In genomic region chr17:12961655-12962054, GRCh38 we compare ENCODE assay signal across 29 cellular contexts.
"Had no signal": no experiment of that assay in that cellular context is flagged by ENCODE, and none has a peak within 500 bp of the region (broad histone marks: within the 10 kb centered on the region; RNA-seq: fewer than 3 reads in every experiment).

No MANE protein-coding gene starts in this region.

- FAIRE-seq: pancreas had no signal

- H3K4me1 Mint-ChIP-seq: naive B cell; naive thymus-derived CD8-positive, alpha-beta T cell; nephron progenitor cell; neural crest cell; stimulated activated effector memory CD8-positive, alpha-beta T cell treated with anti-CD3 and anti-CD28 coated beads, Interleukin-12 subunit alpha, Interleukin-12 subunit beta, amount 100 ng/mL, for 72 hours; stimulated activated naive CD8-positive, alpha-beta T cell treated with anti-CD3 and anti-CD28 coated beads, Interleukin-15, amount 100 ng/mL, for 72 hours had no signal

- H3K4me3 ChIP-seq: pancreas, psoas muscle, right lobe of liver, skin epidermis, smooth muscle cell, spleen, suprapubic skin, testis, tibial artery, transverse colon, upper lobe of right lung, uterus had no signal

- DNase-seq: naive B cell; naive thymus-derived CD8-positive, alpha-beta T cell; nephron progenitor cell; nucleus accumbens; pancreas; psoas muscle; right cardiac atrium; right lobe of liver; spleen; stimulated activated CD4-positive, alpha-beta T cell treated with anti-CD3 and anti-CD28 coated beads, Interleukin-12 subunit alpha, Interleukin-12 subunit beta, amount 100 ng/mL, for 4 hours; stimulated activated CD4-positive, alpha-beta T cell treated with anti-CD3 and anti-CD28 coated beads, Interleukin-1b, Interleukin-23, amount 100 ng/mL, for 48 hours; stimulated activated CD4-positive, alpha-beta T cell treated with anti-CD3 and anti-CD28 coated beads, Interleukin-4, amount 100 ng/mL, for 1 hour; stimulated activated CD4-positive, alpha-beta T cell treated with anti-CD3 and anti-CD28 coated beads, Interleukin-4, amount 100 ng/mL, for 4 hours; stimulated activated naive CD8-positive, alpha-beta T cell treated with anti-CD3 and anti-CD28 coated beads, Interleukin-15, amount 100 ng/mL, for 72 hours; stimulated activated naive CD8-positive, alpha-beta T cell treated with anti-CD3 and anti-CD28 coated beads, Interleukin-15, Interleukin-2, amounts not matched to agents 100 U/mL and 50 U/mL, for 24 hours; testis; tibial artery; transverse colon; upper lobe of right lung; uterus had no signal

- H3K27me3 Mint-ChIP-seq: progenitor cell of endocrine pancreas; stimulated activated naive CD8-positive, alpha-beta T cell treated with anti-CD3 and anti-CD28 coated beads, Interleukin-15, amount 100 ng/mL, for 72 hours; type B pancreatic cell had no signal

- H3K4me3 Mint-ChIP-seq: naive B cell; naive thymus-derived CD8-positive, alpha-beta T cell; natural killer cell treated with Interleukin-12 subunit alpha and Interleukin-12 subunit beta and Interleukin-15 and Interleukin-18, amount 100 ng/mL, for 72 hours; nephron progenitor cell; neural crest cell; stimulated activated effector memory CD8-positive, alpha-beta T cell treated with anti-CD3 and anti-CD28 coated beads, Interleukin-12 subunit alpha, Interleukin-12 subunit beta, amount 100 ng/mL, for 72 hours; stimulated activated naive CD8-positive, alpha-beta T cell treated with anti-CD3 and anti-CD28 coated beads, Interleukin-15, amount 100 ng/mL, for 72 hours; type B pancreatic cell had no signal

- H3K36me3 ChIP-seq: neutrophil, pancreas, right lobe of liver, spleen, suprapubic skin, uterus had no signal

- H3K9me3 Mint-ChIP-seq: natural killer cell treated with Interleukin-12 subunit alpha and Interleukin-12 subunit beta and Interleukin-15 and Interleukin-18, amount 100 ng/mL, for 72 hours; stimulated activated effector memory CD8-positive, alpha-beta T cell treated with anti-CD3 and anti-CD28 coated beads, Interleukin-12 subunit alpha, Interleukin-12 subunit beta, amount 100 ng/mL, for 72 hours; stimulated activated naive CD8-positive, alpha-beta T cell treated with anti-CD3 and anti-CD28 coated beads, Interleukin-15, amount 100 ng/mL, for 72 hours; type B pancreatic cell had no signal

- H3K27ac Mint-ChIP-seq: naive B cell; naive thymus-derived CD8-positive, alpha-beta T cell; natural killer cell treated with Interleukin-12 subunit alpha and Interleukin-12 subunit beta and Interleukin-15 and Interleukin-18, amount 100 ng/mL, for 72 hours; nephron progenitor cell; progenitor cell of endocrine pancreas; stimulated activated effector memory CD8-positive, alpha-beta T cell treated with anti-CD3 and anti-CD28 coated beads, Interleukin-12 subunit alpha, Interleukin-12 subunit beta, amount 100 ng/mL, for 72 hours; stimulated activated naive CD8-positive, alpha-beta T cell treated with anti-CD3 and anti-CD28 coated beads, Interleukin-15, amount 100 ng/mL, for 72 hours; type B pancreatic cell had no signal

- H3K27me3 ChIP-seq: neutrophil, pancreas, right lobe of liver, spleen, suprapubic skin, testis, tibial artery, transverse colon, upper lobe of right lung, uterus had no signal

- H3K9me3 ChIP-seq: neutrophil, pancreas, right lobe of liver, testis, tibial artery, transverse colon, upper lobe of right lung had no signal

- ATAC-seq: naive thymus-derived CD8-positive, alpha-beta T cell; natural killer cell treated with Interleukin-12 subunit alpha and Interleukin-12 subunit beta and Interleukin-15 and Interleukin-18, amount 100 ng/mL, for 72 hours; pancreas; psoas muscle; right cardiac atrium; right lobe of liver; stimulated activated effector memory CD8-positive, alpha-beta T cell treated with anti-CD3 and anti-CD28 coated beads, Interleukin-12 subunit alpha, Interleukin-12 subunit beta, amount 100 ng/mL, for 72 hours; stimulated activated naive CD8-positive, alpha-beta T cell treated with anti-CD3 and anti-CD28 coated beads, Interleukin-15, amount 100 ng/mL, for 72 hours; stimulated activated naive CD8-positive, alpha-beta T cell treated with anti-CD3 and anti-CD28 coated beads, Interleukin-15, Interleukin-2, amounts not matched to agents 100 U/mL and 50 U/mL, for 24 hours; upper lobe of right lung had no signal

- H3K27ac ChIP-seq: neutrophil, pancreas, psoas muscle, right lobe of liver, skin epidermis, spleen, suprapubic skin, testis, tibial artery, transverse colon, upper lobe of right lung, uterus had no signal

- H3K4me1 ChIP-seq: pancreas, psoas muscle, spleen, suprapubic skin, testis, tibial artery, transverse colon, upper lobe of right lung, uterus had no signal

- H3K36me3 Mint-ChIP-seq: naive B cell; naive thymus-derived CD8-positive, alpha-beta T cell; natural killer cell treated with Interleukin-12 subunit alpha and Interleukin-12 subunit beta and Interleukin-15 and Interleukin-18, amount 100 ng/mL, for 72 hours; stimulated activated effector memory CD8-positive, alpha-beta T cell treated with anti-CD3 and anti-CD28 coated beads, Interleukin-12 subunit alpha, Interleukin-12 subunit beta, amount 100 ng/mL, for 72 hours had no signal
